In genomic region chr2:148567716-148568115, GRCh38 we compare ENCODE assay signal across 31 cellular contexts.
"Had no signal": no experiment of that assay in that cellular context is flagged by ENCODE, and none has a peak within 500 bp of the region (broad histone marks: within the 10 kb centered on the region; RNA-seq: fewer than 3 reads in every experiment).

No MANE protein-coding gene starts in this region.

- H3K4me1 ChIP-seq: ascending aorta had no signal

- H3K27me3 Mint-ChIP-seq: activated CD4-positive, alpha-beta memory T cell treated with anti-CD3 and anti-CD28 coated beads for 36 hours; activated naive CD4-positive, alpha-beta T cell treated with anti-CD3 and anti-CD28 coated beads, Interleukin-2, amount 50 U/mL, for 24 hours; activated T-helper 17 cell treated with anti-CD3 and anti-CD28 coated beads, Interleukin-2, amount 50 U/mL, for 72 hours; T-cell had no signal

- DNase-seq: activated B cell treated with CpG ODN at 0.5 μM for 24 hours; activated CD4-positive, alpha-beta memory T cell treated with anti-CD3 and anti-CD28 coated beads for 36 hours; activated CD4-positive, alpha-beta T cell treated with anti-CD3 and anti-CD28 coated beads for 4 hours; activated CD4-positive, alpha-beta T cell treated with anti-CD3 and anti-CD28 coated beads, Interleukin-2, amount 50 U/mL, for 1 hour; activated CD4-positive, CD25-positive, alpha-beta regulatory T cell treated with anti-CD3 and anti-CD28 coated beads, Interleukin-2, amount 50 U/mL, for 72 hours; activated CD8-positive, alpha-beta memory T cell treated with anti-CD3 and anti-CD28 coated beads, Interleukin-2, amount 50 U/mL, for 4 hours; activated effector memory CD4-positive, alpha-beta T cell treated with anti-CD3 and anti-CD28 coated beads, Interleukin-2, amount 50 U/mL, for 16 hours; activated naive CD4-positive, alpha-beta T cell; activated naive CD8-positive, alpha-beta T cell treated with anti-CD3 and anti-CD28 coated beads, Interleukin-2, amount 10 ng/mL, durations not matched to agents 7 days and 5 days; activated T-cell treated with anti-CD3 and anti-CD28 coated beads for 4 hours; activated T-cell treated with anti-CD3 and anti-CD28 coated beads, Interleukin-2, amount 50 U/mL, for 48 hours; amygdala; KG1; NCI-H1105; NCI-H1417 treated with DMSO at 0.1 percent for 48 hours; NCI-H187 treated with DMSO at 0.1 percent for 48 hours; NCI-H345; NCI-H524 treated with DMSO at 0.1 percent for 48 hours; PC-9; SIG-M5; T-cell; T-helper 2 cell; T-helper 9 cell had no signal

- H3K9me3 ChIP-seq: ascending aorta had no signal

- H3K36me3 ChIP-seq: ascending aorta, cardiac muscle cell had no signal

- ATAC-seq: Right ventricle myocardium inferior had no signal

- H3K4me3 Mint-ChIP-seq: activated B cell treated with CpG ODN at 0.5 μM for 24 hours; activated CD4-positive, alpha-beta memory T cell treated with anti-CD3 and anti-CD28 coated beads for 36 hours; activated naive CD4-positive, alpha-beta T cell treated with anti-CD3 and anti-CD28 coated beads, Interleukin-2, amount 50 U/mL, for 24 hours; activated naive CD8-positive, alpha-beta T cell treated with anti-CD3 and anti-CD28 coated beads, Interleukin-2, amount 10 ng/mL, durations not matched to agents 7 days and 5 days; IgD-negative memory B cell had no signal

- H3K27ac Mint-ChIP-seq: activated B cell treated with CpG ODN at 0.5 μM for 24 hours; activated CD4-positive, alpha-beta memory T cell treated with anti-CD3 and anti-CD28 coated beads for 36 hours; activated naive CD4-positive, alpha-beta T cell treated with anti-CD3 and anti-CD28 coated beads, Interleukin-2, amount 50 U/mL, for 24 hours; activated naive CD8-positive, alpha-beta T cell treated with anti-CD3 and anti-CD28 coated beads, Interleukin-2, amount 10 ng/mL, durations not matched to agents 7 days and 5 days; activated T-helper 17 cell treated with anti-CD3 and anti-CD28 coated beads, Interleukin-2, amount 50 U/mL, for 72 hours; IgD-negative memory B cell; T-cell had no signal

- H3K27me3 ChIP-seq: ascending aorta, cardiac muscle cell had no signal

- H3K4me1 Mint-ChIP-seq: activated B cell treated with CpG ODN at 0.5 μM for 24 hours, IgD-negative memory B cell had no signal

- H3K9me3 Mint-ChIP-seq: activated B cell treated with CpG ODN at 0.5 μM for 24 hours; activated CD4-positive, alpha-beta memory T cell treated with anti-CD3 and anti-CD28 coated beads for 36 hours; activated naive CD4-positive, alpha-beta T cell treated with anti-CD3 and anti-CD28 coated beads, Interleukin-2, amount 50 U/mL, for 24 hours; activated T-helper 17 cell treated with anti-CD3 and anti-CD28 coated beads, Interleukin-2, amount 50 U/mL, for 72 hours; IgD-negative memory B cell; T-cell had no signal

- H3K27ac ChIP-seq: ascending aorta, cardiac muscle cell, PC-9, RWPE1, VCaP had no signal

- H3K36me3 Mint-ChIP-seq: activated CD4-positive, alpha-beta memory T cell treated with anti-CD3 and anti-CD28 coated beads for 36 hours; activated naive CD4-positive, alpha-beta T cell treated with anti-CD3 and anti-CD28 coated beads, Interleukin-2, amount 50 U/mL, for 24 hours; activated naive CD8-positive, alpha-beta T cell treated with anti-CD3 and anti-CD28 coated beads, Interleukin-2, amount 10 ng/mL, durations not matched to agents 7 days and 5 days; IgD-negative memory B cell; T-cell had no signal

- H3K4me3 ChIP-seq: ascending aorta, cardiac muscle cell, PC-9 had no signal
